14 cellular contexts compared by ENCODE assay signal in the genomic region with DNA sequence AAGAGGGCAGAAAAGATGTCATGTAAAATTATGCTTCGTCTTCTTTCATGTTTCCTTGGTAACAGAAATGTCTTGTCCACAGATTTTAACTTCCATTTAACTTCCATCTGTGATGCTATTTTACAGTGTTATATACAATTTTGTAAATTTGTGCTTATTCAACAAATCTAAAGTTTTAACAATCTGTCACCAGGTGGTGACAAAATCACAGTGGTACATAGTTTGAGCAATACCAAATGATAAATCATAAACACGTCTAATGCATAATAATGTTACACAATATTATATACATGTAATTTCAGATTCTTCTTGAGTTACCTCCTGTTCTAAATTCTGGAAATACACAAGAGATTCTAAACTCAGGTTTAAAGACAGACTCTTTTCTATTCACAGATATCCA.
DNase-seq lines count a peak whose midpoint lies in the region; ATAC-seq, FAIRE-seq and TF ChIP-seq lines count a peak whose summit lies in the region.
"Had no signal": no experiment of that assay in that cellular context is flagged by ENCODE, and none has a peak within 500 bp of the region (broad histone marks: within the 10 kb centered on the region; RNA-seq: fewer than 3 reads in every experiment).

No MANE protein-coding gene starts in this region.

- no peak for DNase-seq in IMR-90
- DNase-seq in RWPE2 (ENCODE audit: low spot score) = no peak
- DNase-seq in coronary artery (ENCODE audit: low spot score) = no peak
- no peak for DNase-seq in kidney
- DNase-seq in CD1c-positive myeloid dendritic cell (ENCODE audit: extremely low spot score) = no peak
- DNase-seq in RCC 7860 (ENCODE audit: low spot score) = no peak
- no peak for DNase-seq in suprapubic skin (ENCODE audit: low spot score in 2 of 2)
- DNase-seq: DMS 273 treated with DMSO at 0.1 percent for 48 hours, GOT3, NCI-H187 treated with DMSO at 0.1 percent for 48 hours, NCI-H446, SHP77 treated with DMSO at 0.1 percent for 48 hours had no signal

- H2BK15ac ChIP-seq in IMR-90 (ENCODE audit: low read depth, low read length) = no peak overlapping the region

- peak; percentile 27 for FAIRE-seq in kidney (lab: Jason Lieb, UNC)
- FAIRE-seq in RCC 7860 (lab: Jason Lieb, UNC) = no peak

- TF ChIP-seq RAD21 in IMR-90 (IDR thresholded peaks at IDR 0.05; ENCODE audit: low read length) = no peak

- H2AK5ac ChIP-seq in IMR-90 (ENCODE audit: low read depth, low read length) = no peak overlapping the region

- H4K91ac ChIP-seq in IMR-90 (ENCODE audit: insufficient read depth, low read depth, low read length) = no peak overlapping the region

- 0 out of 2 replicates have a peak, but pooled peaks cover 2% of the 10 kb centered on the region for H3K9me3 ChIP-seq in IMR-90 (ENCODE audit: control insufficient read depth, insufficient read depth, low read length)
- no peaks in the 10 kb centered on the region for H3K9me3 ChIP-seq in RWPE2 (ENCODE audit: severe bottlenecking)
- H3K9me3 ChIP-seq in kidney (ENCODE audit: control insufficient read depth in 1 of 2, low read length in 2 of 2) = peaks cover 0 to 4% of the 10 kb centered on the region in 2 donors
- no peaks in the 10 kb centered on the region for H3K9me3 ChIP-seq in suprapubic skin
- H3K9me3 ChIP-seq: BLaER1 had no signal

- no peak overlapping the region for H3K27ac ChIP-seq in IMR-90 (ENCODE audit: insufficient read depth, low read length)
- no peak overlapping the region for H3K27ac ChIP-seq in RWPE2 (ENCODE audit: poor library complexity, severe bottlenecking)
- H3K27ac ChIP-seq in coronary artery = no peak overlapping the region
- H3K27ac ChIP-seq in kidney (ENCODE audit: low read depth in 2 of 2, low read length in 2 of 2) = no peak overlapping the region
- H3K27ac ChIP-seq in suprapubic skin = no peak overlapping the region
- H3K27ac ChIP-seq: BLaER1, KMS-11 had no signal

- no peak for TF ChIP-seq CTCF in IMR-90 (conservative IDR thresholded peaks at IDR 0.05; ENCODE audit: low read depth, low read length)
- TF ChIP-seq CTCF in RWPE2 (IDR thresholded peaks at IDR 0.05; ENCODE audit: poor library complexity, severe bottlenecking) = peak; percentile 32
- TF ChIP-seq CTCF in coronary artery (IDR thresholded peaks at IDR 0.05) = peak; percentile 17
- no peak for TF ChIP-seq CTCF in kidney (IDR thresholded peaks at IDR 0.05; ENCODE audit: borderline replicate concordance, extremely low read depth, insufficient read depth)
- no peak for TF ChIP-seq CTCF in suprapubic skin (IDR thresholded peaks at IDR 0.05)

- no TSS peak for BruUV-seq in IMR-90 (replicated peaks; lab: Mats Ljungman, UMichigan)

- no peaks in the 10 kb centered on the region for H3K4me1 ChIP-seq in IMR-90 (ENCODE audit: control insufficient read depth, insufficient read depth, low read length)
- H3K4me1 ChIP-seq in RWPE2 (ENCODE audit: insufficient read depth, poor library complexity, severe bottlenecking) = no peaks in the 10 kb centered on the region
- no peaks in the 10 kb centered on the region for H3K4me1 ChIP-seq in kidney (ENCODE audit: control insufficient read depth in 1 of 2, insufficient read depth in 1 of 2, low read depth in 1 of 2, low read length in 2 of 2)
- no peaks in the 10 kb centered on the region for H3K4me1 ChIP-seq in suprapubic skin
- H3K4me1 ChIP-seq: BLaER1 had no signal

- no peaks in the 10 kb centered on the region for H4K20me1 ChIP-seq in IMR-90 (ENCODE audit: insufficient read depth, low read length)
- H4K20me1 ChIP-seq: BLaER1 had no signal

- intact Hi-C loops in IMR-90 (cut with micrococcal nuclease) = no loop called here
- intact Hi-C loops in kidney (cut with DNase I) = no loop called here

- no peak overlapping the region for H2BK5ac ChIP-seq in IMR-90 (ENCODE audit: low read depth, low read length, poor library complexity, severe bottlenecking)

- dilution Hi-C loops in IMR-90 (cut with HindIII; ENCODE audit: low sequenced_read_pairs, unreplicated experiment) = no loop called here

- no peak overlapping the region for H2BK120ac ChIP-seq in IMR-90 (ENCODE audit: low read depth, low read length)

- no peaks in the 10 kb centered on the region for H3K79me1 ChIP-seq in IMR-90 (ENCODE audit: low read depth in 1 of 2, low read length in 2 of 2)

- no peak for TF ChIP-seq EP300 in suprapubic skin (IDR thresholded peaks at IDR 0.05)

- H3K9me1 ChIP-seq in IMR-90 (ENCODE audit: insufficient read depth, low read length) = no peaks in the 10 kb centered on the region

- no peak for TF ChIP-seq POLR2A in IMR-90 (IDR thresholded peaks at IDR 0.05; ENCODE audit: low read depth, low read length)
- no peak for TF ChIP-seq POLR2A in suprapubic skin (IDR thresholded peaks at IDR 0.05)

- no CpG with 5 or more reads among the region's 2 CpGs for WGBS in IMR-90 (ENCODE audit: extremely low coverage in 2 of 2, insufficient read length in 1 of 2), 2 experiments
- WGBS in suprapubic skin = 42% methylated on average over 2 of the region's 2 CpGs

- H3K36me3 ChIP-seq in IMR-90 (ENCODE audit: control insufficient read depth, insufficient read depth, low read length) (no peaks in the 10 kb centered on the region), RWPE2 (ENCODE audit: low read depth) (no peaks in the 10 kb centered on the region), kidney (ENCODE audit: control insufficient read depth in 1 of 2, insufficient read depth in 2 of 2, low read length in 2 of 2) (no peaks in the 10 kb centered on the region), suprapubic skin (no peaks in the 10 kb centered on the region)
- H3K36me3 ChIP-seq: BLaER1 had no signal

- H3K9ac ChIP-seq in IMR-90 (ENCODE audit: low read depth, low read length) (no peak overlapping the region), kidney (ENCODE audit: low read length in 2 of 2) (no peak overlapping the region)
- H3K9ac ChIP-seq: BLaER1, KMS-11 had no signal

- H3K4me2 ChIP-seq in IMR-90 (ENCODE audit: low read depth, low read length) = no peak overlapping the region
- H3K4me2 ChIP-seq: BLaER1, KMS-11 had no signal

- H4K8ac ChIP-seq in IMR-90 (ENCODE audit: low read depth in 2 of 2, low read length in 2 of 2) = no peak overlapping the region

- H3K4me3 ChIP-seq in IMR-90 (ENCODE audit: insufficient read depth, low read depth, low read length) = no peak overlapping the region
- no peak overlapping the region for H3K4me3 ChIP-seq in RWPE2 (ENCODE audit: severe bottlenecking)
- H3K4me3 ChIP-seq in coronary artery = no peak overlapping the region
- H3K4me3 ChIP-seq in kidney (ENCODE audit: low read length in 2 of 2) = no peak overlapping the region
- no peak overlapping the region for H3K4me3 ChIP-seq in suprapubic skin
- H3K4me3 ChIP-seq: BLaER1 had no signal

- no peak overlapping the region for H2BK20ac ChIP-seq in IMR-90 (ENCODE audit: low read depth, low read length)

- H3K14ac ChIP-seq in IMR-90 (replicated peaks; ENCODE audit: low read depth, low read length) = no peak overlapping the region

- no peak overlapping the region for H3K18ac ChIP-seq in IMR-90 (ENCODE audit: low read depth, low read length)

- H2AFZ ChIP-seq in IMR-90 (replicated peaks; ENCODE audit: low read length, poor library complexity) = no peak overlapping the region

- H3K23ac ChIP-seq in IMR-90 (ENCODE audit: low read depth, low read length) = no peak overlapping the region

- ATAC-seq in IMR-90 (ENCODE audit: low read depth) (no peak), RWPE2 (ENCODE audit: low read depth) (no peak)

- CTCF ChIA-PET in IMR-90 (lab: Yijun Ruan, JAX) = no interaction called here

- no peaks in the 10 kb centered on the region for H3K27me3 ChIP-seq in IMR-90 (ENCODE audit: control insufficient read depth, insufficient read depth, low read length)
- H3K27me3 ChIP-seq in RWPE2 (ENCODE audit: insufficient read depth, poor library complexity, severe bottlenecking) = no peaks in the 10 kb centered on the region
- H3K27me3 ChIP-seq in suprapubic skin = no peaks in the 10 kb centered on the region
- H3K27me3 ChIP-seq: BLaER1 had no signal

- no peak overlapping the region for H2AK9ac ChIP-seq in IMR-90 (replicated peaks; ENCODE audit: low read depth, low read length, poor library complexity)

- H3K56ac ChIP-seq in IMR-90 (ENCODE audit: extremely low read depth, insufficient read depth, low read length) = no peak overlapping the region

- no peak overlapping the region for H4K5ac ChIP-seq in IMR-90 (ENCODE audit: low read depth, low read length)

- in situ Hi-C loops in IMR-90 (cut with MboI; ENCODE audit: low sequenced_read_pairs) = no loop called here

- POLR2A ChIA-PET in IMR-90 (lab: Charles Lee; ENCODE audit: unreplicated experiment) = no interaction called here

- no peak overlapping the region for H3K4ac ChIP-seq in IMR-90 (ENCODE audit: low read depth, low read length)

TF ChIP-seq in IMR-90, 13 proteins besides CTCF, POLR2A, EP300 and RAD21:
- TF ChIP-seq CEBPB (IDR thresholded peaks at IDR 0.05; ENCODE audit: low read depth, low read length) (0 out of 2 replicates have a peak, but pooled peaks have one; percentile 27), BHLHE40 (IDR thresholded peaks at IDR 0.05; ENCODE audit: low read depth, low read length) (no peak), MAZ (IDR thresholded peaks at IDR 0.05; ENCODE audit: borderline replicate concordance, low read depth, low read length) (no peak), CHD1 (IDR thresholded peaks at IDR 0.05; ENCODE audit: low read depth, low read length) (no peak)
- TF ChIP-seq, protein P1, sequence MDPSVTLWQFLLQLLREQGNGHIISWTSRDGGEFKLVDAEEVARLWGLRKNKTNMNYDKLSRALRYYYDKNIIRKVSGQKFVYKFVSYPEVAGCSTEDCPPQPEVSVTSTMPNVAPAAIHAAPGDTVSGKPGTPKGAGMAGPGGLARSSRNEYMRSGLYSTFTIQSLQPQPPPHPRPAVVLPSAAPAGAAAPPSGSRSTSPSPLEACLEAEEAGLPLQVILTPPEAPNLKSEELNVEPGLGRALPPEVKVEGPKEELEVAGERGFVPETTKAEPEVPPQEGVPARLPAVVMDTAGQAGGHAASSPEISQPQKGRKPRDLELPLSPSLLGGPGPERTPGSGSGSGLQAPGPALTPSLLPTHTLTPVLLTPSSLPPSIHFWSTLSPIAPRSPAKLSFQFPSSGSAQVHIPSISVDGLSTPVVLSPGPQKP (IDR thresholded peaks at IDR 0.05; ENCODE audit: borderline replicate concordance, low read depth, low read length) = no peak
TF ChIP-seq in IMR-90: peak in this region for 1.

Comparison
In these comparisons a context has a peak if more than half of its experiments do, and no peak if none do; other contexts are left out.
1. CTCF ChIP-seq: peak in RWPE2 (single experiment) and coronary artery (single experiment); none in IMR-90 (single experiment), kidney (single experiment) and suprapubic skin (0 of 2).